Comparison of ENCODE assay signal across 1 cellular context in the genomic region with DNA sequence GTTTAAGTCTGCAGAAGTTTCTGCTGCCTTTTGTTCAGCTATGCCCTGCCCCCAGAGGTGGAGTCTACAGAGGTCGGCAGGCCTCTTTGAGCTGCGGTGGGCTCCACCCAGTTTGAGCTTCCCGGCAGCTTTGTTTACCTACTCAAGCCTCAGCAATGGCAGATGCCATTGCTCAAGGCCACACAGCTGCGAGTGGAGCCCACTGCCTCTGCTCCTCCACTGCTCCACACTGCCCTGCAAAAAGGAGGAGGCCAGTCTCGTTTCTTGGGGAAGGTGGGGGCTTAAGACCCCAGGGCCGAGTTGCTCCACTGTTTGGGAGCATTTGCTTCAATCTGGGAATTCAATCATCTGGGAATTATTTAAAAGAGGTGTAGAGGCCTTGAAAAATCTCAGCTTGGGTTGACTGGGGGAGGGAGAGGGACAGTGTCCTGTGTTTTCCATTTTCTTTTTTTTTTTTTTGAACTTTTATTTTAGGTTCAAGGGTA.
TF ChIP-seq lines count a peak whose summit lies in the region.

No MANE protein-coding gene starts in this region.

TF ChIP-seq in HepG2, 621 proteins besides CTCF, POLR2A, EP300 and RAD21 (continued from another document and continues in another):
- TF ChIP-seq, protein P1, sequence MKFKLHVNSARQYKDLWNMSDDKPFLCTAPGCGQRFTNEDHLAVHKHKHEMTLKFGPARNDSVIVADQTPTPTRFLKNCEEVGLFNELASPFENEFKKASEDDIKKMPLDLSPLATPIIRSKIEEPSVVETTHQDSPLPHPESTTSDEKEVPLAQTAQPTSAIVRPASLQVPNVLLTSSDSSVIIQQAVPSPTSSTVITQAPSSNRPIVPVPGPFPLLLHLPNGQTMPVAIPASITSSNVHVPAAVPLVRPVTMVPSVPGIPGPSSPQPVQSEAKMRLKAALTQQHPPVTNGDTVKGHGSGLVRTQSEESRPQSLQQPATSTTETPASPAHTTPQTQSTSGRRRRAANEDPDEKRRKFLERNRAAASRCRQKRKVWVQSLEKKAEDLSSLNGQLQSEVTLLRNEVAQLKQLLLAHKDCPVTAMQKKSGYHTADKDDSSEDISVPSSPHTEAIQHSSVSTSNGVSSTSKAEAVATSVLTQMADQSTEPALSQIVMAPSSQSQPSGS (CRISPR knock-in tag; IDR thresholded peaks at IDR 0.05), result 0 out of 2 replicates have a peak, but pooled peaks have one; percentile 54
- TF ChIP-seq MBD4 (IDR thresholded peaks at IDR 0.05; ENCODE audit: borderline replicate concordance, low read length) (no peak), ZNF12 (CRISPR knock-in tag; IDR thresholded peaks at IDR 0.05) (peak; percentile 75; the same call in 1 of the 2 replicates), WIZ (CRISPR knock-in tag; IDR thresholded peaks at IDR 0.05) (0 out of 2 replicates have a peak, but pooled peaks have one; percentile 41), CENPX (CRISPR knock-in tag; IDR thresholded peaks at IDR 0.05) (no peak), MED1 (CRISPR knock-in tag; IDR thresholded peaks at IDR 0.05) (peak; percentile 63), GATAD1 (CRISPR knock-in tag; IDR thresholded peaks at IDR 0.05) (peak; percentile 33; the same call in 1 of the 2 replicates), EHMT2 (IDR thresholded peaks at IDR 0.05; ENCODE audit: borderline replicate concordance, low read depth, low read length) (0 out of 2 replicates have a peak, but pooled peaks have one; percentile 23), ZNF350 (CRISPR knock-in tag; IDR thresholded peaks at IDR 0.05; ENCODE audit: borderline replicate concordance, low read depth) (peak; percentile 89), RFX3 (CRISPR knock-in tag; IDR thresholded peaks at IDR 0.05) (no peak), ZNF598 (CRISPR knock-in tag; IDR thresholded peaks at IDR 0.05; ENCODE audit: borderline replicate concordance) (0 out of 2 replicates have a peak, but pooled peaks have one; percentile 36), PHF21A (CRISPR knock-in tag; IDR thresholded peaks at IDR 0.05) (peak; percentile 69), ZMYM4 (CRISPR knock-in tag; IDR thresholded peaks at IDR 0.05) (peak; percentile 87), ZSCAN9 (CRISPR knock-in tag; IDR thresholded peaks at IDR 0.05; ENCODE audit: borderline replicate concordance) (no peak), FOXK1 (CRISPR knock-in tag; IDR thresholded peaks at IDR 0.05; ENCODE audit: borderline replicate concordance, low read depth) (peak; percentile 80), ATF7 (IDR thresholded peaks at IDR 0.05) (no peak), ATF7 (CRISPR knock-in tag; IDR thresholded peaks at IDR 0.05) (peak; percentile 25; the same call in 1 of the 2 replicates), ZKSCAN8 (CRISPR knock-in tag; IDR thresholded peaks at IDR 0.05; ENCODE audit: borderline replicate concordance) (peak; percentile 70; the same call in 1 of the 2 replicates), FOXJ3 (CRISPR knock-in tag; IDR thresholded peaks at IDR 0.05; ENCODE audit: borderline replicate concordance) (peak; percentile 59; the same call in 1 of the 2 replicates), PTBP1 (IDR thresholded peaks at IDR 0.05; ENCODE audit: low read depth, low read length, poor library complexity, severe bottlenecking) (no peak), BRD4 (CRISPR knock-in tag; IDR thresholded peaks at IDR 0.05) (peak; percentile 73; the same call in 1 of the 2 replicates), RARA (CRISPR knock-in tag; IDR thresholded peaks at IDR 0.05) (peak; percentile 77), FOXC1 (CRISPR knock-in tag; IDR thresholded peaks at IDR 0.05; ENCODE audit: borderline replicate concordance) (no peak), MED13 (CRISPR knock-in tag; IDR thresholded peaks at IDR 0.05) (0 out of 2 replicates have a peak, but pooled peaks have one; percentile 30), GFI1 (CRISPR knock-in tag; IDR thresholded peaks at IDR 0.05; ENCODE audit: borderline replicate concordance) (peak; percentile 90), GABPB1 (CRISPR knock-in tag; IDR thresholded peaks at IDR 0.05) (peak; percentile 36; the same call in 1 of the 2 replicates), MIXL1 (CRISPR knock-in tag; IDR thresholded peaks at IDR 0.05) (no peak), SP2 (CRISPR knock-in tag; IDR thresholded peaks at IDR 0.05) (no peak), HNF4G (IDR thresholded peaks at IDR 0.05; ENCODE audit: borderline replicate concordance, low read depth, low read length) (0 out of 2 replicates have a peak, but pooled peaks have one; percentile 5), HNF4G (CRISPR knock-in tag; IDR thresholded peaks at IDR 0.05; ENCODE audit: borderline replicate concordance, low read depth) (no peak), SOX5 (CRISPR knock-in tag; IDR thresholded peaks at IDR 0.05; ENCODE audit: borderline replicate concordance) (peak; percentile 83), SKI (IDR thresholded peaks at IDR 0.05; ENCODE audit: partially characterized antibody) (peak; percentile 23), RXRA (CRISPR knock-in tag; IDR thresholded peaks at IDR 0.05) (peak; percentile 88), ZNF335 (CRISPR knock-in tag; IDR thresholded peaks at IDR 0.05) (peak; percentile 57; the same call in 1 of the 2 replicates), SRF (IDR thresholded peaks at IDR 0.05; ENCODE audit: low read depth, low read length) (no peak), ZNF616 (CRISPR knock-in tag; IDR thresholded peaks at IDR 0.05; ENCODE audit: low read depth) (no peak)
- TF ChIP-seq, protein P2, sequence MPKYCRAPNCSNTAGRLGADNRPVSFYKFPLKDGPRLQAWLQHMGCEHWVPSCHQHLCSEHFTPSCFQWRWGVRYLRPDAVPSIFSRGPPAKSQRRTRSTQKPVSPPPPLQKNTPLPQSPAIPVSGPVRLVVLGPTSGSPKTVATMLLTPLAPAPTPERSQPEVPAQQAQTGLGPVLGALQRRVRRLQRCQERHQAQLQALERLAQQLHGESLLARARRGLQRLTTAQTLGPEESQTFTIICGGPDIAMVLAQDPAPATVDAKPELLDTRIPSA (CRISPR knock-in tag; IDR thresholded peaks at IDR 0.05; ENCODE audit: borderline replicate concordance), result no peak
- TF ChIP-seq, protein P3, sequence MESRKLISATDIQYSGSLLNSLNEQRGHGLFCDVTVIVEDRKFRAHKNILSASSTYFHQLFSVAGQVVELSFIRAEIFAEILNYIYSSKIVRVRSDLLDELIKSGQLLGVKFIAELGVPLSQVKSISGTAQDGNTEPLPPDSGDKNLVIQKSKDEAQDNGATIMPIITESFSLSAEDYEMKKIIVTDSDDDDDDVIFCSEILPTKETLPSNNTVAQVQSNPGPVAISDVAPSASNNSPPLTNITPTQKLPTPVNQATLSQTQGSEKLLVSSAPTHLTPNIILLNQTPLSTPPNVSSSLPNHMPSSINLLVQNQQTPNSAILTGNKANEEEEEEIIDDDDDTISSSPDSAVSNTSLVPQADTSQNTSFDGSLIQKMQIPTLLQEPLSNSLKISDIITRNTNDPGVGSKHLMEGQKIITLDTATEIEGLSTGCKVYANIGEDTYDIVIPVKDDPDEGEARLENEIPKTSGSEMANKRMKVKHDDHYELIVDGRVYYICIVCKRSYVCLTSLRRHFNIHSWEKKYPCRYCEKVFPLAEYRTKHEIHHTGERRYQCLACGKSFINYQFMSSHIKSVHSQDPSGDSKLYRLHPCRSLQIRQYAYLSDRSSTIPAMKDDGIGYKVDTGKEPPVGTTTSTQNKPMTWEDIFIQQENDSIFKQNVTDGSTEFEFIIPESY (CRISPR knock-in tag; IDR thresholded peaks at IDR 0.05), result peak; percentile 42; the same call in 1 of the 2 replicates
- TF ChIP-seq, protein P4, sequence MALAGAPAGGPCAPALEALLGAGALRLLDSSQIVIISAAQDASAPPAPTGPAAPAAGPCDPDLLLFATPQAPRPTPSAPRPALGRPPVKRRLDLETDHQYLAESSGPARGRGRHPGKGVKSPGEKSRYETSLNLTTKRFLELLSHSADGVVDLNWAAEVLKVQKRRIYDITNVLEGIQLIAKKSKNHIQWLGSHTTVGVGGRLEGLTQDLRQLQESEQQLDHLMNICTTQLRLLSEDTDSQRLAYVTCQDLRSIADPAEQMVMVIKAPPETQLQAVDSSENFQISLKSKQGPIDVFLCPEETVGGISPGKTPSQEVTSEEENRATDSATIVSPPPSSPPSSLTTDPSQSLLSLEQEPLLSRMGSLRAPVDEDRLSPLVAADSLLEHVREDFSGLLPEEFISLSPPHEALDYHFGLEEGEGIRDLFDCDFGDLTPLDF (CRISPR knock-in tag; IDR thresholded peaks at IDR 0.05), result no peak
- TF ChIP-seq, protein P5, sequence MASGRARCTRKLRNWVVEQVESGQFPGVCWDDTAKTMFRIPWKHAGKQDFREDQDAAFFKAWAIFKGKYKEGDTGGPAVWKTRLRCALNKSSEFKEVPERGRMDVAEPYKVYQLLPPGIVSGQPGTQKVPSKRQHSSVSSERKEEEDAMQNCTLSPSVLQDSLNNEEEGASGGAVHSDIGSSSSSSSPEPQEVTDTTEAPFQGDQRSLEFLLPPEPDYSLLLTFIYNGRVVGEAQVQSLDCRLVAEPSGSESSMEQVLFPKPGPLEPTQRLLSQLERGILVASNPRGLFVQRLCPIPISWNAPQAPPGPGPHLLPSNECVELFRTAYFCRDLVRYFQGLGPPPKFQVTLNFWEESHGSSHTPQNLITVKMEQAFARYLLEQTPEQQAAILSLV (CRISPR knock-in tag; IDR thresholded peaks at IDR 0.05; ENCODE audit: borderline replicate concordance), result 0 out of 2 replicates have a peak, but pooled peaks have one; percentile 45
- TF ChIP-seq, protein P6, sequence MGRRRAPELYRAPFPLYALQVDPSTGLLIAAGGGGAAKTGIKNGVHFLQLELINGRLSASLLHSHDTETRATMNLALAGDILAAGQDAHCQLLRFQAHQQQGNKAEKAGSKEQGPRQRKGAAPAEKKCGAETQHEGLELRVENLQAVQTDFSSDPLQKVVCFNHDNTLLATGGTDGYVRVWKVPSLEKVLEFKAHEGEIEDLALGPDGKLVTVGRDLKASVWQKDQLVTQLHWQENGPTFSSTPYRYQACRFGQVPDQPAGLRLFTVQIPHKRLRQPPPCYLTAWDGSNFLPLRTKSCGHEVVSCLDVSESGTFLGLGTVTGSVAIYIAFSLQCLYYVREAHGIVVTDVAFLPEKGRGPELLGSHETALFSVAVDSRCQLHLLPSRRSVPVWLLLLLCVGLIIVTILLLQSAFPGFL (CRISPR knock-in tag; IDR thresholded peaks at IDR 0.05), result no peak
- TF ChIP-seq, protein P7, sequence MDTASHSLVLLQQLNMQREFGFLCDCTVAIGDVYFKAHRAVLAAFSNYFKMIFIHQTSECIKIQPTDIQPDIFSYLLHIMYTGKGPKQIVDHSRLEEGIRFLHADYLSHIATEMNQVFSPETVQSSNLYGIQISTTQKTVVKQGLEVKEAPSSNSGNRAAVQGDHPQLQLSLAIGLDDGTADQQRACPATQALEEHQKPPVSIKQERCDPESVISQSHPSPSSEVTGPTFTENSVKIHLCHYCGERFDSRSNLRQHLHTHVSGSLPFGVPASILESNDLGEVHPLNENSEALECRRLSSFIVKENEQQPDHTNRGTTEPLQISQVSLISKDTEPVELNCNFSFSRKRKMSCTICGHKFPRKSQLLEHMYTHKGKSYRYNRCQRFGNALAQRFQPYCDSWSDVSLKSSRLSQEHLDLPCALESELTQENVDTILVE (CRISPR knock-in tag; IDR thresholded peaks at IDR 0.05), result 0 out of 2 replicates have a peak, but pooled peaks have one; percentile 27
- TF ChIP-seq, protein P8, sequence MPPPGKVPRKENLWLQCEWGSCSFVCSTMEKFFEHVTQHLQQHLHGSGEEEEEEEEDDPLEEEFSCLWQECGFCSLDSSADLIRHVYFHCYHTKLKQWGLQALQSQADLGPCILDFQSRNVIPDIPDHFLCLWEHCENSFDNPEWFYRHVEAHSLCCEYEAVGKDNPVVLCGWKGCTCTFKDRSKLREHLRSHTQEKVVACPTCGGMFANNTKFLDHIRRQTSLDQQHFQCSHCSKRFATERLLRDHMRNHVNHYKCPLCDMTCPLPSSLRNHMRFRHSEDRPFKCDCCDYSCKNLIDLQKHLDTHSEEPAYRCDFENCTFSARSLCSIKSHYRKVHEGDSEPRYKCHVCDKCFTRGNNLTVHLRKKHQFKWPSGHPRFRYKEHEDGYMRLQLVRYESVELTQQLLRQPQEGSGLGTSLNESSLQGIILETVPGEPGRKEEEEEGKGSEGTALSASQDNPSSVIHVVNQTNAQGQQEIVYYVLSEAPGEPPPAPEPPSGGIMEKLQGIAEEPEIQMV (CRISPR knock-in tag; IDR thresholded peaks at IDR 0.05; ENCODE audit: low read depth), result peak; percentile 55; the same call in 1 of the 2 replicates
- TF ChIP-seq, protein P9, sequence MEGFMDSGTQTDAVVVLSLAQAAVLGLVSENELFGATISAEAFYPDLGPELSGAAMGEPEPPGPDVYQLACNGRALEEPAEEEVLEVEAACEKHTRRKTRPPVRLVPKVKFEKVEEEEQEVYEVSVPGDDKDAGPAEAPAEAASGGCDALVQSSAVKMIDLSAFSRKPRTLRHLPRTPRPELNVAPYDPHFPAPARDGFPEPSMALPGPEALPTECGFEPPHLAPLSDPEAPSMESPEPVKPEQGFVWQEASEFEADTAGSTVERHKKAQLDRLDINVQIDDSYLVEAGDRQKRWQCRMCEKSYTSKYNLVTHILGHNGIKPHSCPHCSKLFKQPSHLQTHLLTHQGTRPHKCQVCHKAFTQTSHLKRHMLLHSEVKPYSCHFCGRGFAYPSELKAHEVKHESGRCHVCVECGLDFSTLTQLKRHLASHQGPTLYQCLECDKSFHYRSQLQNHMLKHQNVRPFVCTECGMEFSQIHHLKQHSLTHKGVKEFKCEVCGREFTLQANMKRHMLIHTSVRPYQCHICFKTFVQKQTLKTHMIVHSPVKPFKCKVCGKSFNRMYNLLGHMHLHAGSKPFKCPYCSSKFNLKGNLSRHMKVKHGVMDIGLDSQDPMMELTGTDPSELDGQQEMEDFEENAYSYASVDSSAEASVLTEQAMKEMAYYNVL (CRISPR knock-in tag; IDR thresholded peaks at IDR 0.05; ENCODE audit: borderline replicate concordance), result peak; percentile 51; the same call in 1 of the 2 replicates
- TF ChIP-seq, protein P10, sequence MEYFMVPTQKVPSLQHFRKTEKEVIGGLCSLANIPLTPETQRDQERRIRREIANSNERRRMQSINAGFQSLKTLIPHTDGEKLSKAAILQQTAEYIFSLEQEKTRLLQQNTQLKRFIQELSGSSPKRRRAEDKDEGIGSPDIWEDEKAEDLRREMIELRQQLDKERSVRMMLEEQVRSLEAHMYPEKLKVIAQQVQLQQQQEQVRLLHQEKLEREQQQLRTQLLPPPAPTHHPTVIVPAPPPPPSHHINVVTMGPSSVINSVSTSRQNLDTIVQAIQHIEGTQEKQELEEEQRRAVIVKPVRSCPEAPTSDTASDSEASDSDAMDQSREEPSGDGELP (IDR thresholded peaks at IDR 0.05; ENCODE audit: borderline replicate concordance, low read depth), result peak; percentile 89
- TF ChIP-seq, protein P11, sequence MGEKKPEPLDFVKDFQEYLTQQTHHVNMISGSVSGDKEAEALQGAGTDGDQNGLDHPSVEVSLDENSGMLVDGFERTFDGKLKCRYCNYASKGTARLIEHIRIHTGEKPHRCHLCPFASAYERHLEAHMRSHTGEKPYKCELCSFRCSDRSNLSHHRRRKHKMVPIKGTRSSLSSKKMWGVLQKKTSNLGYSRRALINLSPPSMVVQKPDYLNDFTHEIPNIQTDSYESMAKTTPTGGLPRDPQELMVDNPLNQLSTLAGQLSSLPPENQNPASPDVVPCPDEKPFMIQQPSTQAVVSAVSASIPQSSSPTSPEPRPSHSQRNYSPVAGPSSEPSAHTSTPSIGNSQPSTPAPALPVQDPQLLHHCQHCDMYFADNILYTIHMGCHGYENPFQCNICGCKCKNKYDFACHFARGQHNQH (CRISPR knock-in tag; IDR thresholded peaks at IDR 0.05), result peak; percentile 74; the same call in 1 of the 2 replicates
